8 cellular contexts compared by ENCODE assay signal in genomic region chr19:46133101-46133627, GRCh38. TPM values are rescaled to one million over a fixed set of nuclear protein-coding genes. Genes with fewer than 3 reads are reported as not detected.
DNase-seq lines count a peak whose midpoint lies in the region; ATAC-seq and TF ChIP-seq lines count a peak whose summit lies in the region.

No MANE protein-coding gene starts in this region.

- peaks cover 13% of the 10 kb centered on the region for H3K4me1 Mint-ChIP-seq in type B pancreatic cell (ENCODE audit: unreplicated experiment)
- no peaks in the 10 kb centered on the region for H3K4me1 Mint-ChIP-seq in activated T-helper 17 cell treated with anti-CD3 and anti-CD28 coated beads, Interleukin-2, amount 50 U/mL, for 72 hours

- peak overlapping the region; percentile 93 for H3K27ac Mint-ChIP-seq in type B pancreatic cell
- H3K27ac Mint-ChIP-seq in activated T-helper 17 cell treated with anti-CD3 and anti-CD28 coated beads, Interleukin-2, amount 50 U/mL, for 72 hours, result no peak overlapping the region

- DNase-seq in GM04503 (ENCODE audit: low read depth) (peak; percentile 96), NCI-H226 (peak; percentile 87), breast epithelium (ENCODE audit: low spot score in 2 of 2) (peak in 1 of 2 donors; percentile 81), left kidney (ENCODE audit: low read depth, low spot score) (peak; percentile 77), type B pancreatic cell (ENCODE audit: extremely low spot score, unreplicated experiment) (no peak), cerebellum (ENCODE audit: low spot score) (no peak)

- no peaks in the 10 kb centered on the region for H3K27me3 ChIP-seq in breast epithelium

- H3K4me3 Mint-ChIP-seq in type B pancreatic cell, result peak overlapping the region; percentile 67
- H3K4me3 Mint-ChIP-seq in activated T-helper 17 cell treated with anti-CD3 and anti-CD28 coated beads, Interleukin-2, amount 50 U/mL, for 72 hours, result no peak overlapping the region

- peak overlapping the region in 1 of 3 donors; percentile 16 for H3K4me3 ChIP-seq in breast epithelium

- peak; percentile 24 for TF ChIP-seq POLR2A in breast epithelium (IDR thresholded peaks at IDR 0.05)

- TF ChIP-seq CTCF in breast epithelium (IDR thresholded peaks at IDR 0.05) (no peak), type B pancreatic cell (conservative IDR thresholded peaks at IDR 0.05) (no peak)

- H3K9me3 ChIP-seq in breast epithelium, result no peaks in the 10 kb centered on the region

- no peaks in the 10 kb centered on the region for H3K36me3 ChIP-seq in breast epithelium

- peak overlapping the region; percentile 89 to 92 for H3K27ac ChIP-seq in breast epithelium

- no peak for ATAC-seq in HG03139 (IDR thresholded peaks at IDR 0.05; ENCODE audit: unreplicated experiment)
- ATAC-seq in activated T-helper 17 cell treated with anti-CD3 and anti-CD28 coated beads, Interleukin-2, amount 50 U/mL, for 72 hours (replicated peaks), result no peak

- H3K36me3 Mint-ChIP-seq in type B pancreatic cell, result peaks cover 12% of the 10 kb centered on the region
- H3K36me3 Mint-ChIP-seq in activated T-helper 17 cell treated with anti-CD3 and anti-CD28 coated beads, Interleukin-2, amount 50 U/mL, for 72 hours (ENCODE audit: low read depth), result no peaks in the 10 kb centered on the region

- H3K4me1 ChIP-seq in breast epithelium, result no peaks in the 10 kb centered on the region

- no peaks in the 10 kb centered on the region for H3K27me3 Mint-ChIP-seq in type B pancreatic cell
- H3K27me3 Mint-ChIP-seq in activated T-helper 17 cell treated with anti-CD3 and anti-CD28 coated beads, Interleukin-2, amount 50 U/mL, for 72 hours, result peaks cover 52% of the 10 kb centered on the region

- H3K9me3 Mint-ChIP-seq in type B pancreatic cell, result peaks cover 19% of the 10 kb centered on the region
- H3K9me3 Mint-ChIP-seq in activated T-helper 17 cell treated with anti-CD3 and anti-CD28 coated beads, Interleukin-2, amount 50 U/mL, for 72 hours, result no peaks in the 10 kb centered on the region

- intact Hi-C loops in breast epithelium (cut with DNase I; ENCODE audit: low total_unique reads), result no loop called here

RNA-seq across cellular contexts. Expression of gene IGFL3, which starts 8.7 kb away (rescaled TPM):
- total RNA-seq in breast epithelium, result not detected
- not detected in 2 replicates for total RNA-seq in type B pancreatic cell (ENCODE audit: low replicate concordance)
- not detected for total RNA-seq in cerebellum
- not detected for total RNA-seq in activated T-helper 17 cell treated with anti-CD3 and anti-CD28 coated beads, Interleukin-2, amount 50 U/mL, for 72 hours

RNA-seq across cellular contexts. Expression of gene IGFL2, which starts 14.9 kb away (rescaled TPM):
- not detected for total RNA-seq in breast epithelium
- 104 and 441 TPM in 2 replicates for total RNA-seq in type B pancreatic cell (ENCODE audit: low replicate concordance)
- 1.2 TPM for total RNA-seq in cerebellum
- total RNA-seq in activated T-helper 17 cell treated with anti-CD3 and anti-CD28 coated beads, Interleukin-2, amount 50 U/mL, for 72 hours, result not detected

Comparison
In these comparisons a context has a peak if more than half of its experiments do, and no peak if none do; other contexts are left out.
1. DNase-seq: peak in GM04503 (single experiment), NCI-H226 (single experiment) and left kidney (single experiment); none in type B pancreatic cell (single experiment) and cerebellum (single experiment).
2. RNA of gene IGFL2, which starts 14.9 kb away (total RNA-seq): 104 to 441 TPM in type B pancreatic cell; 1.2 TPM in cerebellum (single experiment), not detected in activated T-helper 17 cell treated with anti-CD3 and anti-CD28 coated beads, Interleukin-2, amount 50 U/mL, for 72 hours and not detected in breast epithelium; every median in the first group is over 10 times any median in the second.